ENCODE assay signal across 1 cellular context in genomic region chr6:4606681-4607025, GRCh38.
TF ChIP-seq lines count a peak whose summit lies in the region.

No MANE protein-coding gene starts in this region.

TF ChIP-seq in GM23338, 12 proteins besides CTCF, POLR2A, EP300 and RAD21 (continued from another document):
- TF ChIP-seq ZNF462 (CRISPR knock-in tag; IDR thresholded peaks at IDR 0.05) (no peak), REST (IDR thresholded peaks at IDR 0.05; ENCODE audit: unreplicated experiment) (no peak), CREB1 (CRISPR knock-in tag; IDR thresholded peaks at IDR 0.05; ENCODE audit: low read depth) (no peak), EZH2phosphoT487 (IDR thresholded peaks at IDR 0.05; ENCODE audit: unreplicated experiment) (no peak), EZH2 (IDR thresholded peaks at IDR 0.05; ENCODE audit: low read depth, unreplicated experiment) (no peak), ETS1 (IDR thresholded peaks at IDR 0.05) (no peak), ZNF331 (CRISPR knock-in tag; IDR thresholded peaks at IDR 0.05; ENCODE audit: low read depth) (no peak)
